Comparison of ENCODE assay signal across 9 cellular contexts in genomic region chr6:42136508-42137191, GRCh38. TPM values are rescaled to one million over a fixed set of nuclear protein-coding genes. Genes with fewer than 3 reads are reported as not detected.
DNase-seq lines count a peak whose midpoint lies in the region; FAIRE-seq and TF ChIP-seq lines count a peak whose summit lies in the region.
"Had no signal": no experiment of that assay in that cellular context is flagged by ENCODE, and none has a peak within 500 bp of the region (broad histone marks: within the 10 kb centered on the region; RNA-seq: fewer than 3 reads in every experiment).

No MANE protein-coding gene starts in this region.

- H3K36me3 ChIP-seq in BLaER1 (no peaks in the 10 kb centered on the region), SK-N-MC (ENCODE audit: insufficient read depth, low read length) (no peaks in the 10 kb centered on the region)

- H3K9ac ChIP-seq in BLaER1 (no peak overlapping the region), SK-N-MC (ENCODE audit: insufficient read length) (no peak overlapping the region)

- no peak for FAIRE-seq in H54 (lab: Jason Lieb, UNC)

- H3K4me3 ChIP-seq in BLaER1 (no peak overlapping the region), SK-N-MC (no peak overlapping the region), epithelial cell of proximal tubule (ENCODE audit: low read depth, low read length) (no peak overlapping the region)

- H4K20me1 ChIP-seq in BLaER1 = peaks cover 9% of the 10 kb centered on the region; the same call in 1 of the 2 replicates

- peaks cover 21% of the 10 kb centered on the region for H3K27me3 ChIP-seq in BLaER1

- no peak for TF ChIP-seq POLR2A in H54 (IDR thresholded peaks at IDR 0.05; ENCODE audit: low read depth, low read length)

- peak; percentile 32 for TF ChIP-seq CTCF in epithelial cell of proximal tubule (conservative IDR thresholded peaks at IDR 0.05; ENCODE audit: low read depth, low read length)

- no peaks in the 10 kb centered on the region for H3K9me3 ChIP-seq in BLaER1
- H3K9me3 ChIP-seq in SK-N-MC (ENCODE audit: low read depth, low read length) = no peaks in the 10 kb centered on the region

- peak overlapping the region; percentile 36; the same call in 1 of the 2 replicates for H3K27ac ChIP-seq in BLaER1
- peak overlapping the region; percentile 70 for H3K27ac ChIP-seq in SK-N-MC

- peaks cover 23% of the 10 kb centered on the region for H3K4me1 ChIP-seq in BLaER1

- DNase-seq in H54 (ENCODE audit: insufficient read length, low spot score) = peak; percentile 82
- DNase-seq in SK-N-MC (ENCODE audit: low read depth, low spot score) = no peak
- DNase-seq in epithelial cell of proximal tubule (ENCODE audit: low read depth) = peak; percentile 59
- DNase-seq in retina = peak; percentile 75
- DNase-seq in SKM-1 (lab: John Stamatoyannopoulos, UW; ENCODE audit: unreplicated experiment) = no peak
- DNase-seq in T-helper 9 cell = no peak
- no peak for DNase-seq in NCI-H2171 (lab: John Stamatoyannopoulos, UW)

- H3K4me2 ChIP-seq in BLaER1 = peak overlapping the region; percentile 60

RNA-seq across cellular contexts. Expression of gene C6orf132, which starts 5.8 kb away (rescaled TPM):
- total RNA-seq in epithelial cell of proximal tubule = 15.3 and 19.8 TPM in 2 replicates

RNA-seq across cellular contexts. Expression of gene GUCA1A, which starts 36.5 kb away (rescaled TPM):
- 1.4 and 2.2 TPM in 2 replicates for total RNA-seq in epithelial cell of proximal tubule
- total RNA-seq: skeletal muscle tissue had no signal

RNA-seq across cellular contexts. Expression of gene GUCA1B, which starts 58.1 kb away (rescaled TPM):
- total RNA-seq in epithelial cell of proximal tubule = 0.07 and 0.17 TPM in 2 replicates

Comparison
In these comparisons a context has a peak if more than half of its experiments do, and no peak if none do; other contexts are left out.
1. DNase-seq: peak in H54 (single experiment), epithelial cell of proximal tubule (single experiment) and retina (single experiment); none in SK-N-MC (single experiment), SKM-1 (single experiment), T-helper 9 cell (single experiment) and NCI-H2171 (single experiment).